In the genomic region with DNA sequence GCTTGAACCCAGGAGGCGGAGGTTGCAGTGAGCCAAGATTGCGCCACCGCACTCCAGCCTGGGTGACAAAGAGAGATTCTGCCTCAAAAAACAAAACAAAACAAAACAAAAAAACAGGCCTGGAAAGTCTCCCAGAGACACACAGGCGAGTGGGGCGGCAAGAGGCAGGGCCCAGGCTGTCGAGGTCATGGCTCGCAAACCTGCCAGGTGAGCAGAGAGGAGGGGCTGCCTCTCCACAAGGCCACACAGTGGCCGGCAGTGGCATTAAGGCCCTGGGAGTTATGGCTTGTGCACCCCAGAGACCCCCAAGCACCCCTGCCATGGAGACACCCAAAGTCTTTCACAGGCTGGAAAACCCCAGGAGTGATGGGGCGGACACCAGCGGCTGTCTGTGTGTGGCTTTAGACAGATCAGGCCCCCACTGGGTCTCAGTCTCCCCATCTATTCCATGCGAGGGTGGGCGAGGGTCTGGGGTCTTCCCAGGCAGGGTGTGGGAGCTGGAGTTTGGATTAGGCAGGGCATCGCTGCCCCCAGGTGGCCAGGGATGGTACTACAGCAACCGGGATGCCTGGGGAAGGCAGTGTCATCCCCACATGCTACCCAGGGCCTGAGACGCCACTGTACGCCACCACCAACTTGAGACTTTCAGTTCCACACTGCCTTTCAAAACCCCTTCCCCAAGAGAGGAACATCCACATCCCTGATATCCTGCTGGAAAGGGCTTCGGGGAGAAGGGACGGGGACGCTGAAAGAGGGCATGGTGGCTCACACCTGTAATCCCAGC, we compare ENCODE assay signal across 8 cellular contexts. TPM values are rescaled to one million over a fixed set of nuclear protein-coding genes. Genes with fewer than 3 reads are reported as not detected.
A peak's percentile ranks its signal among the peaks of the same experiment; 100 is the strongest.
DNase-seq lines count a peak whose midpoint lies in the region; ATAC-seq, FAIRE-seq and TF ChIP-seq lines count a peak whose summit lies in the region.

No MANE protein-coding gene starts in this region.

- peak; percentile 53 for ATAC-seq in HG02798 (IDR thresholded peaks at IDR 0.05; ENCODE audit: poor library complexity, unreplicated experiment)
- ATAC-seq in HG03354 (IDR thresholded peaks at IDR 0.05; ENCODE audit: poor library complexity, severe bottlenecking, unreplicated experiment), result no peak

- DNase-seq in COLO829 (ENCODE audit: low spot score) (peak; percentile 54), T-helper 2 cell (peak; percentile 53 to 68 (median 58)), astrocyte (ENCODE audit: low read depth) (no peak), iPS DF 4.7 (ENCODE audit: extremely low read depth, low spot score) (peak; percentile 38), T1000 (lab: John Stamatoyannopoulos, UW) (no peak)
- DNase-seq in stimulated activated CD4-positive, alpha-beta T cell treated with anti-CD3 and anti-CD28 coated beads, Interleukin-12 subunit alpha, Interleukin-12 subunit beta, amount 100 ng/mL, for 48 hours (ENCODE audit: low read depth in 2 of 3, low spot score in 1 of 3), result peak; percentile 51 to 77 (median 61)

- H3K9ac ChIP-seq in astrocyte (ENCODE audit: low read length), result no peak overlapping the region

- H3K36me3 ChIP-seq in astrocyte (ENCODE audit: insufficient read depth, low read length), result no peaks in the 10 kb centered on the region

- H3K4me1 Mint-ChIP-seq in astrocyte (ENCODE audit: low read depth, unreplicated experiment), result peaks cover 11% of the 10 kb centered on the region

- no peak overlapping the region for H3K27ac Mint-ChIP-seq in astrocyte (ENCODE audit: unreplicated experiment)

- H3K4me3 ChIP-seq in astrocyte (ENCODE audit: insufficient read depth, low read depth, low read length), result no peak overlapping the region

- peak; percentile 85 for TF ChIP-seq CTCF in astrocyte (IDR thresholded peaks at IDR 0.05; ENCODE audit: insufficient read depth, low read depth, low read length)

- no peak overlapping the region for H2AFZ ChIP-seq in astrocyte (ENCODE audit: low read depth, low read length)

- no peaks in the 10 kb centered on the region for H3K9me3 ChIP-seq in astrocyte (ENCODE audit: insufficient read depth, low read depth, low read length)

- no peaks in the 10 kb centered on the region for H3K27me3 Mint-ChIP-seq in astrocyte (ENCODE audit: low read depth, unreplicated experiment)

- no peaks in the 10 kb centered on the region for H3K79me2 ChIP-seq in astrocyte (ENCODE audit: insufficient read depth, low read length)

- H4K20me1 ChIP-seq in astrocyte (ENCODE audit: insufficient read depth, low read length), result peaks cover 26% of the 10 kb centered on the region

- no peak overlapping the region for H3K27ac ChIP-seq in astrocyte (ENCODE audit: low read depth, low read length)

- no peaks in the 10 kb centered on the region for H3K27me3 ChIP-seq in astrocyte (ENCODE audit: insufficient read depth, low read length)

- no peak overlapping the region for H3K4me3 Mint-ChIP-seq in astrocyte (ENCODE audit: unreplicated experiment)

- H3K4me2 ChIP-seq in astrocyte (ENCODE audit: low read length), result no peak overlapping the region

- no peak for FAIRE-seq in astrocyte (lab: Jason Lieb, UNC)

- H3K36me3 Mint-ChIP-seq in astrocyte (ENCODE audit: low read depth, unreplicated experiment), result peaks cover 6% of the 10 kb centered on the region

- peaks cover 16% of the 10 kb centered on the region for H3K4me1 ChIP-seq in astrocyte (ENCODE audit: insufficient read depth, low read length)

- peaks cover 4% of the 10 kb centered on the region for H3K9me3 Mint-ChIP-seq in astrocyte (ENCODE audit: unreplicated experiment)

RNA-seq across cellular contexts. Expression of gene CTRC, which starts 7.3 kb away (rescaled TPM):
- not detected in 2 replicates for total RNA-seq in astrocyte

RNA-seq across cellular contexts. Expression of gene EFHD2, which starts 21.3 kb away (rescaled TPM):
- total RNA-seq in astrocyte, result 26.0 and 27.2 TPM in 2 replicates

RNA-seq across cellular contexts. Expression of gene CELA2A, which starts 25.6 kb away (rescaled TPM):
- total RNA-seq in astrocyte, result not detected in 2 replicates

RNA-seq across cellular contexts. Expression of gene CELA2B, which starts 44.9 kb away (rescaled TPM):
- total RNA-seq in astrocyte, result not detected in 2 replicates

Comparison
In these comparisons a context has a peak if more than half of its experiments do, and no peak if none do; other contexts are left out.
1. DNase-seq: peak in COLO829 (single experiment), T-helper 2 cell (5 of 5), iPS DF 4.7 (single experiment) and stimulated activated CD4-positive, alpha-beta T cell treated with anti-CD3 and anti-CD28 coated beads, Interleukin-12 subunit alpha, Interleukin-12 subunit beta, amount 100 ng/mL, for 48 hours (3 of 3); none in astrocyte (single experiment) and T1000 (single experiment).